In genomic region chr18:76348267-76349066, GRCh38 we compare ENCODE assay signal across 2 cellular contexts.
TF ChIP-seq lines count a peak whose summit lies in the region.

No MANE protein-coding gene starts in this region.

TF ChIP-seq in GM23338, 12 proteins besides CTCF, POLR2A, EP300 and RAD21 (continued from another document):
- no peak for TF ChIP-seq ZNF114 (CRISPR knock-in tag; IDR thresholded peaks at IDR 0.05)
- no peak for TF ChIP-seq EZH2 (IDR thresholded peaks at IDR 0.05; ENCODE audit: low read depth, unreplicated experiment)
- no peak for TF ChIP-seq POLR2AphosphoS5 (IDR thresholded peaks at IDR 0.05; ENCODE audit: low read depth)
- TF ChIP-seq NANOG (IDR thresholded peaks at IDR 0.05; ENCODE audit: borderline replicate concordance) = no peak
- TF ChIP-seq CREB1 (CRISPR knock-in tag; IDR thresholded peaks at IDR 0.05; ENCODE audit: low read depth) = no peak
- TF ChIP-seq ZNF331 (CRISPR knock-in tag; IDR thresholded peaks at IDR 0.05; ENCODE audit: low read depth) = no peak
- TF ChIP-seq ZNF462 (CRISPR knock-in tag; IDR thresholded peaks at IDR 0.05) = no peak
- TF ChIP-seq ETS1 (IDR thresholded peaks at IDR 0.05) = no peak
TF ChIP-seq in GM23338: peak in this region for 0.

TF ChIP-seq in SK-N-SH, 30 proteins besides CTCF, POLR2A, EP300 and RAD21 (continued from another document):
- no peak for TF ChIP-seq TCF12 (IDR thresholded peaks at IDR 0.05)
- no peak for TF ChIP-seq MXI1 (IDR thresholded peaks at IDR 0.05; ENCODE audit: low read depth, low read length)
- TF ChIP-seq FOXJ3 (CRISPR knock-in tag; IDR thresholded peaks at IDR 0.05) = no peak
- TF ChIP-seq USF1 (IDR thresholded peaks at IDR 0.05; ENCODE audit: borderline replicate concordance, low read depth) = no peak
- no peak for TF ChIP-seq PBX3 (IDR thresholded peaks at IDR 0.05)
- TF ChIP-seq YY1 (IDR thresholded peaks at IDR 0.05; ENCODE audit: low read depth) = no peak
- TF ChIP-seq NRF1 (IDR thresholded peaks at IDR 0.05; ENCODE audit: low read depth, low read length) = no peak
- TF ChIP-seq SMC3 (IDR thresholded peaks at IDR 0.05; ENCODE audit: low read depth, low read length) = no peak
- TF ChIP-seq ELF1 (IDR thresholded peaks at IDR 0.05) = no peak
- no peak for TF ChIP-seq JUND (IDR thresholded peaks at IDR 0.05)
TF ChIP-seq in SK-N-SH: peak in this region for 0.
